ENCODE assay signal across 24 cellular contexts in the genomic region with DNA sequence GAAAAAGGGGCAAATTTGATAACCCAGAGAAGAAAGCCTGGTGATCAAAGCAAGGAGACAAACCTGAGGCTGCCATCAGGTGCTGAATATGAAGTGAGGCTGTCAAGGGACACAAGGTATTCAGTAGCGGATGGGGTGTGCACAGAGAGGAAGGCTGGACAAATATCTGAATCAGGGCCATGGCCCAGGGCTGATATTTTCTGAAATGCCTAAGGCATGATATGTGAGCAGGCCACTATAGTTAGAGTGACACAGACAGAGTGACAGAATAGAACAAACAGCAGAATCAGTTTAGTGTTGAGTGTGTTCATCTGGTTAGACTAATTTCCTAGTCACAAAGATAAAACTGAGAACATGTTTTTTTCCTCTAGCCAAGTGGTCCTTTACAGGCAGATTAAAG. TPM values are rescaled to one million over a fixed set of nuclear protein-coding genes. Genes with fewer than 3 reads are reported as not detected.
DNase-seq lines count a peak whose midpoint lies in the region; ATAC-seq and TF ChIP-seq lines count a peak whose summit lies in the region.
"Had no signal": no experiment of that assay in that cellular context is flagged by ENCODE, and none has a peak within 500 bp of the region (broad histone marks: within the 10 kb centered on the region; RNA-seq: fewer than 3 reads in every experiment).

No MANE protein-coding gene starts in this region.

- TF ChIP-seq CTCF in left lung (IDR thresholded peaks at IDR 0.05): no peak

- H3K27me3 ChIP-seq in left lung: no peaks in the 10 kb centered on the region
- no peaks in the 10 kb centered on the region for H3K27me3 ChIP-seq in aorta (ENCODE audit: control insufficient read depth in 1 of 2, insufficient read depth in 2 of 2, low read length in 1 of 2)

- WGBS in aorta, 2 donors: 65 to 70% methylated on average over 1 of the region's 1 CpG

- intact Hi-C loops in left lung (cut with DNase I): no loop called here
- intact Hi-C loops in aorta (cut with DNase I): no loop called here

- ATAC-seq in esophagus mucosa: peak; percentile 35
- ATAC-seq in left lung: peak; percentile 38
- ATAC-seq in aorta (ENCODE audit: low FRiP score): no peak
- ATAC-seq in GM21576 (IDR thresholded peaks at IDR 0.05; ENCODE audit: unreplicated experiment): no peak
- ATAC-seq: activated naive CD4-positive, alpha-beta T cell treated with anti-CD3 and anti-CD28 coated beads, Interleukin-2, amount 50 U/mL, for 72 hours; activated T-cell treated with anti-CD3 and anti-CD28 coated beads, Interleukin-2, amount 50 U/mL, for 4 hours had no signal

- H3K4me3 ChIP-seq in left lung (no peak overlapping the region), aorta (ENCODE audit: low read length in 2 of 2) (no peak overlapping the region)
- H3K4me3 ChIP-seq: mucosa of descending colon had no signal

- H3K9me3 ChIP-seq in left lung: no peaks in the 10 kb centered on the region
- H3K9me3 ChIP-seq in aorta (ENCODE audit: control insufficient read depth, low read length): no peaks in the 10 kb centered on the region
- H3K9me3 ChIP-seq: mucosa of descending colon had no signal

- no peaks in the 10 kb centered on the region for H3K36me3 ChIP-seq in left lung
- H3K36me3 ChIP-seq in aorta (ENCODE audit: control insufficient read depth in 1 of 2, insufficient read depth in 2 of 2, low read length in 1 of 2): no peaks in the 10 kb centered on the region

- DNase-seq in NCI-H146 (lab: John Stamatoyannopoulos, UW) (peak; percentile 12), NCI-H146 treated with DMSO at 0.1 percent for 48 hours (lab: John Stamatoyannopoulos, UW; ENCODE audit: unreplicated experiment) (no peak), left lung (no peak), aorta (no peak), anterior cingulate cortex (lab: John Stamatoyannopoulos, UW) (no peak)
- no peak for DNase-seq in activated naive CD4-positive, alpha-beta T cell (lab: John Stamatoyannopoulos, UW)
- DNase-seq: 8988T; activated CD4-positive, alpha-beta memory T cell treated with anti-CD3 and anti-CD28 coated beads, Interleukin-2, amount 10 ng/mL, durations not matched to agents 7 days and 5 days; activated T-cell treated with anti-CD3 and anti-CD28 coated beads, Interleukin-2, amount 50 U/mL, for 4 hours; DND-41; effector CD4-positive, alpha-beta T cell; hypothalamus; mucosa of descending colon; NCI-H2029; NCI-H446 treated with DMSO at 0.1 percent for 48 hours; occipital lobe; stimulated activated CD4-positive, alpha-beta T cell treated with anti-CD3 and anti-CD28 coated beads, Interleukin-4, amount 100 ng/mL, for 24 hours; stimulated activated CD8-positive, alpha-beta memory T cell treated with anti-CD3 and anti-CD28 coated beads, Interleukin-4, amount 100 ng/mL, for 48 hours had no signal

- H3K27ac ChIP-seq in left lung: no peak overlapping the region
- peak overlapping the region; percentile 87 to 89 for H3K27ac ChIP-seq in aorta (ENCODE audit: low read depth in 1 of 2, low read length in 2 of 2)

- H3K4me1 ChIP-seq in left lung: no peaks in the 10 kb centered on the region
- H3K4me1 ChIP-seq in aorta (ENCODE audit: control insufficient read depth in 1 of 2, insufficient read depth in 2 of 2, low read length in 2 of 2): peaks cover 10 to 12% of the 10 kb centered on the region in 2 donors

RNA-seq across cellular contexts. Expression of a gene that starts 3.8 kb away (rescaled TPM):
- total RNA-seq in esophagus mucosa (not detected), left lung (not detected), aorta (not detected)
- polyA plus RNA-seq in aorta: not detected
- total RNA-seq: activated CD4-positive, alpha-beta memory T cell treated with anti-CD3 and anti-CD28 coated beads, Interleukin-2, amount 10 ng/mL, durations not matched to agents 7 days and 5 days; activated naive CD4-positive, alpha-beta T cell treated with anti-CD3 and anti-CD28 coated beads, Interleukin-2, amount 50 U/mL, for 72 hours; activated T-cell treated with anti-CD3 and anti-CD28 coated beads, Interleukin-2, amount 50 U/mL, for 4 hours; CD4-positive, CD25-positive, alpha-beta regulatory T cell; mucosa of descending colon; occipital lobe; skeletal muscle tissue; temporal lobe had no signal
- polyA plus RNA-seq: CD4-positive, CD25-positive, alpha-beta regulatory T cell had no signal

Comparison
In these comparisons a context has a peak if more than half of its experiments do, and no peak if none do; other contexts are left out.
1. ATAC-seq: peak in esophagus mucosa (single experiment) and left lung (single experiment); none in aorta (single experiment) and GM21576 (single experiment).
2. H3K27ac ChIP-seq: peak in aorta (2 of 2); none in left lung (0 of 2).